Comparison of ENCODE assay signal across 10 cellular contexts in genomic region chr2:240919161-240919781, GRCh38. TPM values are rescaled to one million over a fixed set of nuclear protein-coding genes. Genes with fewer than 3 reads are reported as not detected.
DNase-seq lines count a peak whose midpoint lies in the region; ATAC-seq and TF ChIP-seq lines count a peak whose summit lies in the region.
"Had no signal": no experiment of that assay in that cellular context is flagged by ENCODE, and none has a peak within 500 bp of the region (broad histone marks: within the 10 kb centered on the region; RNA-seq: fewer than 3 reads in every experiment).

No MANE protein-coding gene starts in this region.

- TF ChIP-seq CTCF in Peyer's patch (IDR thresholded peaks at IDR 0.05) (no peak), Caco-2 (IDR thresholded peaks at IDR 0.05; ENCODE audit: insufficient read depth in 1 of 2, low read depth in 1 of 2, low read length in 1 of 2, severe bottlenecking in 1 of 2, unreplicated experiment in 1 of 2) (no peak)

- peaks cover 0 to 26% (median 2%) of the 10 kb centered on the region in 4 donors for H3K4me1 ChIP-seq in Peyer's patch
- H3K4me1 ChIP-seq in Caco-2: no peaks in the 10 kb centered on the region

- intact Hi-C loops in left ventricle myocardium superior (cut with micrococcal nuclease): no loop called here
- intact Hi-C loops in posterior cingulate gyrus (cut with DNase I): no loop called here
- intact Hi-C loops in Caco-2 (cut with micrococcal nuclease; ENCODE audit: unreplicated experiment): no loop called here

- CTCF ChIA-PET in Caco-2 (lab: Charles Lee): no interaction called here

- TF ChIP-seq POLR2A in Peyer's patch (IDR thresholded peaks at IDR 0.05): no peak

- no peaks in the 10 kb centered on the region for H3K27me3 Mint-ChIP-seq in Caco-2 (ENCODE audit: insufficient read depth, unreplicated experiment)
- peaks cover 14 to 30% of the 10 kb centered on the region in 2 donors for H3K27me3 Mint-ChIP-seq in stimulated activated naive B cell treated with anti-CD40 and anti-IgM and Interleukin-4, amounts not matched to agents 10 μg/mL and 1 μg/mL and 100 μg/mL, for 72 hours

- H3K27me3 ChIP-seq in Peyer's patch (peaks cover 0 to 6% of the 10 kb centered on the region in 2 donors), Caco-2 (replicated peaks; ENCODE audit: control insufficient read depth, insufficient read depth, low read length) (no peaks in the 10 kb centered on the region)
- H3K27me3 ChIP-seq: ascending aorta, SJSA1 had no signal

- ATAC-seq in left ventricle myocardium superior: no peak
- no peak for ATAC-seq in stimulated activated naive B cell treated with anti-CD40 and anti-IgM and Interleukin-4, amounts not matched to agents 10 μg/mL and 1 μg/mL and 100 μg/mL, for 72 hours (replicated peaks)

- no peak overlapping the region for H3K4me3 Mint-ChIP-seq in Caco-2 (ENCODE audit: unreplicated experiment)
- H3K4me3 Mint-ChIP-seq in stimulated activated naive B cell treated with anti-CD40 and anti-IgM and Interleukin-4, amounts not matched to agents 10 μg/mL and 1 μg/mL and 100 μg/mL, for 72 hours: no peak overlapping the region

- DNase-seq in Daoy (ENCODE audit: low read depth): peak; percentile 2
- DNase-seq in Peyer's patch: peak in 2 of 3 donors; percentile 32 to 40
- peak; percentile 20 for DNase-seq in left ventricle myocardium superior
- DNase-seq in posterior cingulate gyrus: peak in 8 of 10 donors; percentile 1 to 62 (median 10)
- DNase-seq in Caco-2: no peak
- no peak for DNase-seq in stimulated activated naive B cell treated with anti-CD40 and anti-IgM and Interleukin-4, amounts not matched to agents 10 μg/mL and 1 μg/mL and 100 μg/mL, for 72 hours
- DNase-seq in Ammon's horn (ENCODE audit: low spot score): no peak
- DNase-seq: stimulated activated CD4-positive, alpha-beta T cell treated with anti-CD3 and anti-CD28 coated beads, Interleukin-2, amount 100 ng/mL, for 24 hours had no signal

- no peak overlapping the region for H3K4me3 ChIP-seq in Peyer's patch
- no peak overlapping the region for H3K4me3 ChIP-seq in Caco-2 (ENCODE audit: low read depth, low read length)
- H3K4me3 ChIP-seq: ascending aorta, SJSA1 had no signal

- H3K4me1 Mint-ChIP-seq in Caco-2 (ENCODE audit: low read depth, unreplicated experiment): no peaks in the 10 kb centered on the region
- H3K4me1 Mint-ChIP-seq in stimulated activated naive B cell treated with anti-CD40 and anti-IgM and Interleukin-4, amounts not matched to agents 10 μg/mL and 1 μg/mL and 100 μg/mL, for 72 hours: peaks cover 10 to 21% of the 10 kb centered on the region in 2 donors

- no peak overlapping the region for H3K27ac Mint-ChIP-seq in Caco-2 (ENCODE audit: unreplicated experiment)
- H3K27ac Mint-ChIP-seq in stimulated activated naive B cell treated with anti-CD40 and anti-IgM and Interleukin-4, amounts not matched to agents 10 μg/mL and 1 μg/mL and 100 μg/mL, for 72 hours: no peak overlapping the region

- no peak overlapping the region for H3K27ac ChIP-seq in Peyer's patch
- H3K27ac ChIP-seq: ascending aorta, SJSA1 had no signal

- H3K36me3 ChIP-seq in Peyer's patch (no peaks in the 10 kb centered on the region), Caco-2 (ENCODE audit: control insufficient read depth, insufficient read depth, low read length) (no peaks in the 10 kb centered on the region)
- H3K36me3 ChIP-seq: ascending aorta, SJSA1 had no signal

- BruUV-seq in Caco-2 (replicated peaks; lab: Mats Ljungman, UMichigan): no TSS peak

- H3K36me3 Mint-ChIP-seq in Caco-2 (ENCODE audit: insufficient read depth, unreplicated experiment): no peaks in the 10 kb centered on the region
- no peaks in the 10 kb centered on the region for H3K36me3 Mint-ChIP-seq in stimulated activated naive B cell treated with anti-CD40 and anti-IgM and Interleukin-4, amounts not matched to agents 10 μg/mL and 1 μg/mL and 100 μg/mL, for 72 hours

- POLR2A ChIA-PET in Caco-2 (lab: Charles Lee): no interaction called here

- H3K9me3 Mint-ChIP-seq in Caco-2 (ENCODE audit: unreplicated experiment): no peaks in the 10 kb centered on the region
- no peaks in the 10 kb centered on the region for H3K9me3 Mint-ChIP-seq in stimulated activated naive B cell treated with anti-CD40 and anti-IgM and Interleukin-4, amounts not matched to agents 10 μg/mL and 1 μg/mL and 100 μg/mL, for 72 hours

- no peaks in the 10 kb centered on the region for H3K9me3 ChIP-seq in Peyer's patch
- no peaks in the 10 kb centered on the region for H3K9me3 ChIP-seq in Caco-2
- H3K9me3 ChIP-seq: ascending aorta, SJSA1 had no signal

RNA-seq across cellular contexts. Expression of gene CROCC2, which starts 13.1 kb away (rescaled TPM):
- not detected in 2 replicates for total RNA-seq in Daoy (2014; rRNA removed; shearing (Covaris generic))
- under 1 TPM in 2 of 4 donors, not detected in 2; 0.27 to 0.83 TPM for total RNA-seq in Peyer's patch
- not detected for total RNA-seq in left ventricle myocardium superior
- not detected in 2 replicates for total RNA-seq in Caco-2 (2022)
- total RNA-seq: SJSA1 had no signal

RNA-seq across cellular contexts. Expression of gene MAB21L4, which starts 23.3 kb away (rescaled TPM):
- not detected in 2 replicates for total RNA-seq in Daoy (2014; rRNA removed; shearing (Covaris generic))
- total RNA-seq in Peyer's patch: 1 to 10 TPM in 3 of 4 donors, not detected in 1; 2.1 to 6.1 (median 3.7) TPM
- not detected for total RNA-seq in left ventricle myocardium superior
- total RNA-seq in Caco-2 (2022): 53.1 and 69.9 TPM in 2 replicates
- total RNA-seq: ascending aorta had no signal

RNA-seq across cellular contexts. Expression of gene AGXT, which starts 50.6 kb away (rescaled TPM):
- total RNA-seq in Daoy (2014; rRNA removed; shearing (Covaris generic)): not detected in 2 replicates
- total RNA-seq in Peyer's patch (1 to 10 TPM in 1 of 4 donors, not detected in 3; 1.5 TPM), left ventricle myocardium superior (0.12 TPM), Caco-2 (2022) (0.20 and 0.39 TPM in 2 replicates)
- total RNA-seq: ascending aorta had no signal

Comparison
In these comparisons a context has a peak if more than half of its experiments do, and no peak if none do; other contexts are left out.
1. DNase-seq: peak in Daoy (single experiment), Peyer's patch (2 of 3), left ventricle myocardium superior (single experiment) and posterior cingulate gyrus (8 of 10); none in Caco-2 (0 of 2), stimulated activated naive B cell treated with anti-CD40 and anti-IgM and Interleukin-4, amounts not matched to agents 10 μg/mL and 1 μg/mL and 100 μg/mL, for 72 hours (single experiment) and Ammon's horn (single experiment).